8 cellular contexts compared by ENCODE assay signal in genomic region chr1:16351994-16352841, GRCh38. TPM values are rescaled to one million over a fixed set of nuclear protein-coding genes. Genes with fewer than 3 reads are reported as not detected.
DNase-seq lines count a peak whose midpoint lies in the region; FAIRE-seq and TF ChIP-seq lines count a peak whose summit lies in the region.

Gene FBXO42 (minus strand): TSS chr1:16352480. CDS start chr1:16315418, 37,062 bp downstream.

- TF ChIP-seq CTCF in GM06990 (IDR thresholded peaks at IDR 0.05; ENCODE audit: insufficient read depth, low read length, poor library complexity, severe bottlenecking) (peak; percentile 42), HFF-Myc (IDR thresholded peaks at IDR 0.05; ENCODE audit: low read depth, low read length, missing control alignments) (peak; percentile 15), neutrophil (IDR thresholded peaks at IDR 0.05) (peak; percentile 72)

- H3K27me3 ChIP-seq in GM06990 (replicated peaks; ENCODE audit: control insufficient read depth, insufficient read depth, low read length) = no peaks in the 10 kb centered on the region
- H3K27me3 ChIP-seq in SJSA1 (replicated peaks) = no peaks in the 10 kb centered on the region
- H3K27me3 ChIP-seq in neutrophil = no peaks in the 10 kb centered on the region

- peak within 1 kb of the TSS; percentile 95 for H3K4me3 ChIP-seq in GM06990 (replicated peaks; ENCODE audit: low read depth, low read length)
- H3K4me3 ChIP-seq in HFF-Myc (replicated peaks; ENCODE audit: low read depth, low read length) = peak within 1 kb of the TSS; percentile 83
- H3K4me3 ChIP-seq in SJSA1 = peak within 1 kb of the TSS; percentile 88
- H3K4me3 ChIP-seq in neutrophil (ENCODE audit: low read depth in 1 of 2, low read length in 1 of 2) = peak within 1 kb of the TSS; percentile 88 to 97

- no peaks in the 10 kb centered on the region for H3K36me3 ChIP-seq in GM06990 (ENCODE audit: control insufficient read depth, insufficient read depth, low read length)
- H3K36me3 ChIP-seq in SJSA1 = peaks cover 12% of the 10 kb centered on the region
- H3K36me3 ChIP-seq in neutrophil = no peaks in the 10 kb centered on the region

- H3K9me3 ChIP-seq in SJSA1 (replicated peaks) (no peaks in the 10 kb centered on the region), neutrophil (no peaks in the 10 kb centered on the region)

- DNase-seq in GM06990 (ENCODE audit: extremely low read depth, insufficient read length) (peak; percentile 98), HFF-Myc (ENCODE audit: extremely low read depth, low read depth) (peak; percentile 62), MV-4-11 (lab: John Stamatoyannopoulos, UW) (peak; percentile 80), SJSA1 (ENCODE audit: low read depth in 1 of 2, low spot score in 2 of 2) (peak; percentile 94 to 95), frontal cortex (ENCODE audit: low spot score in 2 of 2) (peak; percentile 86 to 87), substantia nigra (lab: John Stamatoyannopoulos, UW) (peak; percentile 17 to 93 (median 83))
- DNase-seq in activated naive CD4-positive, alpha-beta T cell (lab: John Stamatoyannopoulos, UW) = peak; percentile 76 to 90 (median 82)

- H3K4me1 ChIP-seq in SJSA1 (replicated peaks) (peaks cover 32% of the 10 kb centered on the region), neutrophil (ENCODE audit: control insufficient read depth in 1 of 2, insufficient read depth in 1 of 2, low read depth in 1 of 2, low read length in 1 of 2) (peaks cover 24 to 26% of the 10 kb centered on the region in 2 experiments)

- FAIRE-seq in frontal cortex (lab: Jason Lieb, UNC) = no peak

- H3K27ac ChIP-seq in SJSA1 = peak within 1 kb of the TSS; percentile 63
- H3K27ac ChIP-seq in neutrophil = peak within 1 kb of the TSS; percentile 88
- peak within 1 kb of the TSS; percentile 86 for H3K27ac ChIP-seq in substantia nigra (ENCODE audit: low read depth, low read length, poor library complexity, severe bottlenecking)

RNA-seq across cellular contexts. Expression of gene FBXO42, which starts in this region (rescaled TPM):
- 8.3 and 20.0 TPM in 2 replicates for total RNA-seq in SJSA1 (2014; rRNA removed; shearing (Covaris generic))
- 28.5 TPM for total RNA-seq in frontal cortex

Comparison
In these comparisons a context has a peak if more than half of its experiments do, and no peak if none do; other contexts are left out.
1. Peak in every context shown above with its lines: DNase-seq, H3K4me3 ChIP-seq and H3K27ac ChIP-seq.
2. CTCF ChIP-seq: peak in every context shown above with its lines; median percentile 72 in neutrophil; 42 in GM06990; 15 in HFF-Myc.